ENCODE assay signal across 17 cellular contexts in the genomic region with DNA sequence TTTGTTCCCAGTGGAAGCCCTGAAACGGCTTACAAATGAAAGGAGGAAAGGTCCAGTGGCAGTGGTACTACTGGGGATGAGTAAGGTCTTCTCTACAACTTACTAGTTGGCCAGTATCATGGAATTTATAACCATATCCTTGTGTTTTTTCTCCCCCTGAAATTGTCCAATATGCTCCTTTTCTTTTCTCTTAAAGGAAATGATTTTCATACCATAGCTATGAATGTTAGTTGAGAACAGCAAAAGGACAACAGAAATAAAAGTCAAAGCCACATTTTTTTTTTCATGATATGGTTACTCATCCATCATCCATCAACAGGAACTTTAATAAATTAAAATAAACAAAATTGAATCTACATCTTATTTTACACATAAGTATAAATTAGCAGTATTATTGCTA.
A peak's percentile ranks its signal among the peaks of the same experiment; 100 is the strongest.
DNase-seq lines count a peak whose midpoint lies in the region; TF ChIP-seq lines count a peak whose summit lies in the region.
"Had no signal": no experiment of that assay in that cellular context is flagged by ENCODE, and none has a peak within 500 bp of the region (broad histone marks: within the 10 kb centered on the region; RNA-seq: fewer than 3 reads in every experiment).

No MANE protein-coding gene starts in this region.

- no peaks in the 10 kb centered on the region for H3K9me3 ChIP-seq in adipocyte (ENCODE audit: control insufficient read depth, low read length)
- H3K9me3 ChIP-seq: HAP-1 had no signal

- no peak overlapping the region for H3K4me3 ChIP-seq in AG04449 (ENCODE audit: low read depth, low read length)
- no peak overlapping the region for H3K4me3 ChIP-seq in adipocyte (ENCODE audit: low read length)
- H3K4me3 ChIP-seq: A549, ascending aorta, HAP-1 had no signal

- TF ChIP-seq CTCF in AG04449 (IDR thresholded peaks at IDR 0.05; ENCODE audit: insufficient read depth, low read length, missing control alignments) (no peak), GM20000 (IDR thresholded peaks at IDR 0.05; ENCODE audit: extremely low read depth, missing control alignments) (no peak)

- H3K4me1 ChIP-seq in adipocyte (ENCODE audit: control insufficient read depth, insufficient read depth, low read length) = peaks cover 4% of the 10 kb centered on the region
- H3K4me1 ChIP-seq: A549, ascending aorta, HAP-1, parathyroid adenoma had no signal

- DNase-seq in AG04449 (ENCODE audit: low read depth, low spot score) = peak; percentile 42
- peak; percentile 95 for DNase-seq in HCEC 1CT
- DNase-seq in adipocyte (ENCODE audit: low read depth) = peak; percentile 71
- peak; percentile 44 for DNase-seq in fibroblast of peridontal ligament (ENCODE audit: extremely low read depth)
- DNase-seq in NCI-H748 (lab: John Stamatoyannopoulos, UW; ENCODE audit: unreplicated experiment) = no peak
- no peak for DNase-seq in GM20000 (ENCODE audit: low spot score)
- DNase-seq in anterior cingulate cortex (lab: John Stamatoyannopoulos, UW) = no peak
- DNase-seq in NCI-H146 treated with DMSO at 0.1 percent for 48 hours (lab: John Stamatoyannopoulos, UW; ENCODE audit: unreplicated experiment) = no peak
- DNase-seq: activated naive CD4-positive, alpha-beta T cell treated with Interleukin-2 at 50 U/mL for 16 hours; effector CD4-positive, alpha-beta T cell; head of caudate nucleus; left colon; naive thymus-derived CD8-positive, alpha-beta T cell had no signal

- CTCF ChIA-PET in AG04449 (lab: Yijun Ruan, JAX) = interaction anchor here (0.6 to 18.2 kb wide), 32 partner anchors 8 to 593 kb away, joined by 3 to 376 read pairs (median 4); partner anchors contain the start of gene MFSD1

- no peak overlapping the region for H3K9ac ChIP-seq in adipocyte (ENCODE audit: low read length)
- H3K9ac ChIP-seq: parathyroid adenoma had no signal

- H3K27me3 ChIP-seq in adipocyte (replicated peaks; ENCODE audit: control insufficient read depth, insufficient read depth, low read length) = no peaks in the 10 kb centered on the region
- H3K27me3 ChIP-seq: ascending aorta had no signal

- POLR2A ChIA-PET in AG04449 (lab: Yijun Ruan, JAX) = interaction anchor here (0.9 kb wide), 1 partner anchor 174 kb away, joined by 3 read pairs; no protein-coding TSS in a partner anchor

- H3K36me3 ChIP-seq in adipocyte (ENCODE audit: control insufficient read depth, insufficient read depth, low read length, severe bottlenecking) = no peaks in the 10 kb centered on the region
- H3K36me3 ChIP-seq: ascending aorta, HAP-1 had no signal

Comparison
In these comparisons a context has a peak if more than half of its experiments do, and no peak if none do; other contexts are left out.
1. DNase-seq: peak in AG04449 (single experiment), HCEC 1CT (single experiment), adipocyte (single experiment) and fibroblast of peridontal ligament (single experiment); none in NCI-H748 (single experiment), GM20000 (single experiment), anterior cingulate cortex (0 of 58) and NCI-H146 treated with DMSO at 0.1 percent for 48 hours (single experiment).